Comparison of ENCODE assay signal across 20 cellular contexts in the genomic region with DNA sequence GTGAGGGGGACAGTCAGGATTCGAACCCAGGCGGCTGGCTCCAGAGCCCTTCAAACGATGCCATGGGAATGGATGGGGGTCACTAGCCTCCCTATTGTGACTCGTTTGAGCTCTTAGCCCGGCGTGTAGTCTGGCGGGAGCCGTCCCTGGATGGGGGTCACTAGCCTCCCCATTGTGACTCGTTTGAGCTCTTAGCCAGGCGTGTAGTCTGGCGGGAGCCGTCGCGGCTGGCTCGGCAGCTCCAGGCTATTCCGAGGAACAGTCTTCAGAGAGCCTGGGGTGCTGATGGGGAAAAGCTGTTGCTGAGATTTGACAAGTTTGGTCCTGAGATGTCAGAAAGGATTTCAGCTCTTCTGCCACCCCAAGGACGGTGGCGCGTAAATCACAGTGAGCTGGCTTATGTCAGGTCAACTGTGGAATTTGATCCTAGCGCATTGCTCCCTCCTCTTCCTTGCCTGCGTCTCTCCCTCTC. TPM values are rescaled to one million over a fixed set of nuclear protein-coding genes. Genes with fewer than 3 reads are reported as not detected.
A peak's percentile ranks its signal among the peaks of the same experiment; 100 is the strongest.
DNase-seq lines count a peak whose midpoint lies in the region; ATAC-seq and TF ChIP-seq lines count a peak whose summit lies in the region.
"Had no signal": no experiment of that assay in that cellular context is flagged by ENCODE, and none has a peak within 500 bp of the region (broad histone marks: within the 10 kb centered on the region; RNA-seq: fewer than 3 reads in every experiment).

No MANE protein-coding gene starts in this region.

- H3K18ac ChIP-seq in trophoblast cell (ENCODE audit: low read length): no peak overlapping the region

- H3K9me3 ChIP-seq in SK-N-SH: no peaks in the 10 kb centered on the region
- H3K9me3 ChIP-seq in trophoblast cell (ENCODE audit: insufficient read depth, low read depth, low read length): peaks cover 2% of the 10 kb centered on the region
- H3K9me3 ChIP-seq in PC-3 (ENCODE audit: low read length): no peaks in the 10 kb centered on the region
- H3K9me3 ChIP-seq: A549, heart left ventricle had no signal

- no peak overlapping the region for H4K12ac ChIP-seq in trophoblast cell (ENCODE audit: low read depth, low read length)

- no peak overlapping the region for H3K4ac ChIP-seq in trophoblast cell (ENCODE audit: low read depth, low read length)

- H4K8ac ChIP-seq in trophoblast cell (ENCODE audit: low read depth, low read length): peak overlapping the region; percentile 39

- H3K14ac ChIP-seq in trophoblast cell (ENCODE audit: low read length): no peak overlapping the region

- no peaks in the 10 kb centered on the region for H3K9me2 ChIP-seq in SK-N-SH
- no peaks in the 10 kb centered on the region for H3K9me2 ChIP-seq in PC-3 (replicated peaks; ENCODE audit: low read length)

- POLR2A ChIA-PET in SK-N-SH (lab: Yijun Ruan, JAX): interaction anchor here (0.6 to 5.0 kb wide), 13 partner anchors 8 to 242 kb away, joined by 4 to 25 read pairs (median 8); partner anchors contain the start of gene CALM1
- POLR2A ChIA-PET in PC-3 (lab: Charles Lee; ENCODE audit: unreplicated experiment): no interaction called here

- no peak overlapping the region for H3K4me2 ChIP-seq in SK-N-SH
- H3K4me2 ChIP-seq in trophoblast cell (ENCODE audit: low read length): no peak overlapping the region
- no peak overlapping the region for H3K4me2 ChIP-seq in PC-3 (ENCODE audit: low read length)
- H3K4me2 ChIP-seq: A549 had no signal

- no peak overlapping the region for H3K9ac ChIP-seq in SK-N-SH
- H3K9ac ChIP-seq in trophoblast cell (ENCODE audit: low read length): no peak overlapping the region
- no peak overlapping the region for H3K9ac ChIP-seq in PC-3 (ENCODE audit: low read length)

- H3K36me3 ChIP-seq in SK-N-SH (replicated peaks in 1 of 2; ENCODE audit: control insufficient read depth in 1 of 2, insufficient read depth in 2 of 2, low read length in 1 of 2) (no peaks in the 10 kb centered on the region), trophoblast cell (ENCODE audit: control insufficient read depth in 1 of 2, insufficient read depth in 2 of 2, low read length in 2 of 2) (no peaks in the 10 kb centered on the region), PC-3 (ENCODE audit: low read depth, low read length) (no peaks in the 10 kb centered on the region)
- H3K36me3 ChIP-seq: heart left ventricle had no signal

- H3K4me1 ChIP-seq in SK-N-SH (ENCODE audit: control insufficient read depth in 1 of 2, insufficient read depth in 2 of 2, low read depth in 1 of 2, low read length in 1 of 2): peaks cover 0 to 66% of the 10 kb centered on the region in 2 experiments; a peak in 2 of 4 replicates
- peaks cover 10 to 16% of the 10 kb centered on the region in 2 experiments for H3K4me1 ChIP-seq in trophoblast cell (ENCODE audit: control insufficient read depth in 1 of 2, insufficient read depth in 2 of 2, low read length in 2 of 2)
- no peaks in the 10 kb centered on the region for H3K4me1 ChIP-seq in PC-3 (ENCODE audit: insufficient read depth, low read length)
- H3K4me1 ChIP-seq: A549 had no signal

- peak overlapping the region in 1 of 2 experiments; percentile 98; a peak in 2 of 4 replicates for H3K27ac ChIP-seq in SK-N-SH (ENCODE audit: low read depth in 2 of 2, low read length in 1 of 2)
- H3K27ac ChIP-seq in trophoblast cell (ENCODE audit: low read depth, low read length): no peak overlapping the region
- no peak overlapping the region for H3K27ac ChIP-seq in PC-3 (ENCODE audit: low read length)
- H3K27ac ChIP-seq: A549, C4-2B had no signal

- TF ChIP-seq CTCF in SK-N-SH (IDR thresholded peaks at IDR 0.05) (no peak), PC-3 (conservative IDR thresholded peaks at IDR 0.05; ENCODE audit: low read depth, low read length) (no peak)

- ATAC-seq in SK-N-SH treated with all-trans-retinoic acid at 6 μM for 48 hours (no peak), HG03520 (IDR thresholded peaks at IDR 0.05; ENCODE audit: unreplicated experiment) (no peak), PC-3 (no peak), GM19452 (IDR thresholded peaks at IDR 0.05; ENCODE audit: unreplicated experiment) (no peak)
- ATAC-seq: stimulated activated naive B cell treated with anti-CD40 and anti-IgM and Interleukin-4, amounts not matched to agents 10 μg/mL and 1 μg/mL and 100 μg/mL, for 72 hours had no signal

- TF ChIP-seq RAD21 in SK-N-SH (IDR thresholded peaks at IDR 0.05; ENCODE audit: low read length): 0 out of 2 replicates have a peak, but pooled peaks have one; percentile 4

- H2AK5ac ChIP-seq in trophoblast cell (ENCODE audit: low read length): peak overlapping the region; percentile 20

- H2BK5ac ChIP-seq in trophoblast cell (ENCODE audit: low read depth, low read length, poor library complexity): no peak overlapping the region

- peak overlapping the region; percentile 25 for H2BK12ac ChIP-seq in trophoblast cell (ENCODE audit: low read length)

- no peak for TF ChIP-seq EP300 in SK-N-SH (IDR thresholded peaks at IDR 0.05; ENCODE audit: borderline replicate concordance in 1 of 2, low read depth in 1 of 2, low read length in 1 of 2)

- H3K79me2 ChIP-seq in SK-N-SH (ENCODE audit: insufficient read depth): no peaks in the 10 kb centered on the region
- H3K79me2 ChIP-seq in trophoblast cell (ENCODE audit: control insufficient read depth, insufficient read depth, low read length, poor library complexity): no peaks in the 10 kb centered on the region
- H3K79me2 ChIP-seq in PC-3 (ENCODE audit: low read length): no peaks in the 10 kb centered on the region

- H2BK120ac ChIP-seq in trophoblast cell (ENCODE audit: insufficient read depth, low read length, poor library complexity): no peak overlapping the region

- no TSS peak for BruUV-seq in PC-3 (replicated peaks; lab: Mats Ljungman, UMichigan)

- H2AFZ ChIP-seq in SK-N-SH (ENCODE audit: low read depth) (no peak overlapping the region), trophoblast cell (ENCODE audit: insufficient read depth, low read length, poor library complexity) (no peak overlapping the region), PC-3 (ENCODE audit: low read length) (no peak overlapping the region)

- H4K20me1 ChIP-seq in SK-N-SH (ENCODE audit: insufficient read depth) (no peaks in the 10 kb centered on the region), PC-3 (ENCODE audit: low read length) (no peaks in the 10 kb centered on the region)

- CTCF ChIA-PET in SK-N-SH (lab: Yijun Ruan, JAX) (interaction anchor here (0.9 to 4.9 kb wide), 8 partner anchors 13 to 303 kb away, joined by 3 to 25 read pairs (median 4); no protein-coding TSS in a partner anchor), PC-3 (lab: Charles Lee) (interaction anchor here (0.7 kb wide), 1 partner anchor 43 kb away, joined by 3 read pairs; no protein-coding TSS in a partner anchor)

- no peak overlapping the region for H3K4me3 ChIP-seq in SK-N-SH (ENCODE audit: low read depth in 2 of 2, low read length in 1 of 2)
- H3K4me3 ChIP-seq in trophoblast cell (ENCODE audit: low read depth, low read length): no peak overlapping the region
- H3K4me3 ChIP-seq in PC-3 (ENCODE audit: low read length): no peak overlapping the region
- H3K4me3 ChIP-seq: A549, GM12878 had no signal

- no peak for DNase-seq in SK-N-SH
- peak; percentile 8 for DNase-seq in kidney tubule cell (ENCODE audit: low spot score)
- DNase-seq in trophoblast cell: no peak
- DNase-seq in GOT3 (lab: John Stamatoyannopoulos, UW): no peak
- DNase-seq in PC-3: no peak
- DNase-seq: activated CD4-positive, alpha-beta memory T cell treated with anti-CD3 and anti-CD28 coated beads for 36 hours; activated naive CD4-positive, alpha-beta T cell treated with anti-CD3 and anti-CD28 coated beads for 36 hours; activated T-cell treated with anti-CD3 and anti-CD28 coated beads, Interleukin-2, amount 50 U/mL, for 1 hour; GF-D8; NCI-H1105 treated with DMSO at 0.1 percent for 48 hours; NCI-H2107; SIG-M5; stimulated activated naive B cell treated with anti-CD40 and anti-IgM and Interleukin-4, amounts not matched to agents 10 μg/mL and 1 μg/mL and 100 μg/mL, for 72 hours had no signal

- WGBS in SK-N-SH (ENCODE audit: low lambda C conversion rate): 83% methylated on average over 15 of the region's 21 CpGs
- no CpG with 5 or more reads among the region's 21 CpGs for WGBS in trophoblast cell (ENCODE audit: extremely low coverage, insufficient coverage, insufficient read length)

- intact Hi-C loops in PC-3 (cut with micrococcal nuclease): loop anchor here (10.0 kb wide), 1 partner anchor 740 kb away; no protein-coding TSS in a partner anchor

- peaks cover 12% of the 10 kb centered on the region for H3K79me1 ChIP-seq in trophoblast cell (ENCODE audit: low read length)

- peak overlapping the region; percentile 42 for H4K91ac ChIP-seq in trophoblast cell (ENCODE audit: low read depth, low read length)

- H3K23ac ChIP-seq in trophoblast cell (ENCODE audit: low read length): no peak overlapping the region

- no peaks in the 10 kb centered on the region for H3K27me3 ChIP-seq in SK-N-SH (ENCODE audit: insufficient read depth)
- H3K27me3 ChIP-seq in trophoblast cell (ENCODE audit: insufficient read depth, low read length): no peaks in the 10 kb centered on the region
- H3K27me3 ChIP-seq in PC-3 (ENCODE audit: low read length): peaks cover 3% of the 10 kb centered on the region; the same call in 1 of the 2 replicates
- H3K27me3 ChIP-seq: heart left ventricle had no signal

- no peaks in the 10 kb centered on the region for H3F3A ChIP-seq in SK-N-SH (replicated peaks; ENCODE audit: insufficient read depth)
- no peaks in the 10 kb centered on the region for H3F3A ChIP-seq in PC-3 (ENCODE audit: low read length, unreplicated experiment)

TF ChIP-seq in SK-N-SH, 30 proteins besides CTCF, POLR2A, EP300 and RAD21 (continues in another document):
- TF ChIP-seq GATA2 (CRISPR knock-in tag; IDR thresholded peaks at IDR 0.05): no peak
- no peak for TF ChIP-seq USF1 (IDR thresholded peaks at IDR 0.05; ENCODE audit: borderline replicate concordance, low read depth)

TF ChIP-seq in SK-N-SH treated with all-trans-retinoic acid at 6 μM for 48 hours, 23 proteins besides CTCF, POLR2A, EP300 and RAD21 (continues in another document):
- TF ChIP-seq ISL1 (CRISPR knock-in tag; IDR thresholded peaks at IDR 0.05): no peak
- TF ChIP-seq ARNTL (CRISPR knock-in tag; IDR thresholded peaks at IDR 0.05; ENCODE audit: borderline replicate concordance, low read depth): no peak
- TF ChIP-seq PPARA (CRISPR knock-in tag; IDR thresholded peaks at IDR 0.05; ENCODE audit: borderline replicate concordance): no peak
- TF ChIP-seq TOX (CRISPR knock-in tag; IDR thresholded peaks at IDR 0.05; ENCODE audit: borderline replicate concordance): no peak
- TF ChIP-seq ZNF8 (CRISPR knock-in tag; IDR thresholded peaks at IDR 0.05): no peak

RNA-seq across cellular contexts. Expression of gene CALM1, which starts 58.3 kb away (rescaled TPM):
- polyA plus RNA-seq in SK-N-SH (2012; rRNA removed): 221 and 299 TPM in 2 replicates
- polyA plus RNA-seq in SK-N-SH (2012; cell fraction: cytosol; rRNA removed): 260 and 283 TPM in 2 replicates
- 165 and 178 TPM in 2 replicates for polyA plus RNA-seq in SK-N-SH (2012; cell fraction: nucleus; rRNA removed)
- polyA plus RNA-seq in trophoblast cell (2013): 518 and 520 TPM in 2 replicates
- 594 and 1,162 TPM in 2 replicates for total RNA-seq in PC-3 (2014; rRNA removed)
